In genomic region chr1:68045511-68046180, GRCh38 we compare ENCODE assay signal across 25 cellular contexts. TPM values are rescaled to one million over a fixed set of nuclear protein-coding genes. Genes with fewer than 3 reads are reported as not detected.
DNase-seq lines count a peak whose midpoint lies in the region; ATAC-seq, FAIRE-seq and TF ChIP-seq lines count a peak whose summit lies in the region.
"Had no signal": no experiment of that assay in that cellular context is flagged by ENCODE, and none has a peak within 500 bp of the region (broad histone marks: within the 10 kb centered on the region; RNA-seq: fewer than 3 reads in every experiment).

No MANE protein-coding gene starts in this region.

- no peak for TF ChIP-seq POLR2A in erythroblast (IDR thresholded peaks at IDR 0.05; ENCODE audit: low read length)
- TF ChIP-seq POLR2A in GM18505 (IDR thresholded peaks at IDR 0.05; ENCODE audit: borderline replicate concordance, extremely low read depth, insufficient read depth, insufficient read length): no peak

- peaks cover 23% of the 10 kb centered on the region for H3K27me3 Mint-ChIP-seq in mesothelial cell of epicardium (ENCODE audit: low read depth)
- H3K27me3 Mint-ChIP-seq in progenitor cell of endocrine pancreas: peaks cover 22% of the 10 kb centered on the region

- H3K27me3 ChIP-seq in small intestine (ENCODE audit: control insufficient read depth in 2 of 2, insufficient read depth in 2 of 2, low read length in 2 of 2): peaks cover 0 to 2% of the 10 kb centered on the region in 2 donors
- H3K27me3 ChIP-seq: BLaER1 had no signal

- H3K36me3 ChIP-seq in small intestine (ENCODE audit: control insufficient read depth in 2 of 2, insufficient read depth in 2 of 2, low read length in 2 of 2): no peaks in the 10 kb centered on the region
- H3K36me3 ChIP-seq: BE2C, BLaER1 had no signal

- WGBS in small intestine, 3 donors: 89 to 97% (median 91%) methylated on average over 4 of the region's 4 CpGs

- no peak overlapping the region for H3K27ac ChIP-seq in small intestine (ENCODE audit: low read depth in 1 of 2, low read length in 1 of 2)
- H3K27ac ChIP-seq: BLaER1 had no signal

- H3K9me3 ChIP-seq in small intestine (ENCODE audit: control insufficient read depth, low read depth): no peaks in the 10 kb centered on the region
- H3K9me3 ChIP-seq: BE2C had no signal

- ATAC-seq in GM18505 (IDR thresholded peaks at IDR 0.05; ENCODE audit: unreplicated experiment): no peak

- H3K27ac Mint-ChIP-seq in mesothelial cell of epicardium (no peak overlapping the region), progenitor cell of endocrine pancreas (peak overlapping the region; percentile 26)
- H3K27ac Mint-ChIP-seq: CD14-positive monocyte; CD4-positive, alpha-beta memory T cell; CD4-positive, CD25-positive, alpha-beta regulatory T cell; CD8-positive, alpha-beta memory T cell had no signal

- DNase-seq in mesothelial cell of epicardium (ENCODE audit: low spot score in 2 of 2, unreplicated experiment in 2 of 2) (no peak), progenitor cell of endocrine pancreas (ENCODE audit: low spot score, unreplicated experiment) (no peak), small intestine (no peak), erythroblast (lab: John Stamatoyannopoulos, UW) (no peak)
- DNase-seq: 8988T; ACHN; BE2C; C1 segment of cervical spinal cord; CD4-positive, alpha-beta memory T cell; CD4-positive, CD25-positive, alpha-beta regulatory T cell; CD8-positive, alpha-beta memory T cell; COR-L47; DMS 273 treated with DMSO at 0.1 percent for 48 hours; DMS153; DMS53; DMS79; DND-41; EL; GF-D8 had no signal

- H3K4me3 Mint-ChIP-seq in mesothelial cell of epicardium (peak overlapping the region; percentile 5), progenitor cell of endocrine pancreas (ENCODE audit: low read depth) (no peak overlapping the region)
- H3K4me3 Mint-ChIP-seq: CD14-positive monocyte; CD4-positive, alpha-beta memory T cell; CD4-positive, CD25-positive, alpha-beta regulatory T cell; CD8-positive, alpha-beta memory T cell had no signal

- no peaks in the 10 kb centered on the region for H3K4me1 ChIP-seq in small intestine (ENCODE audit: control insufficient read depth in 2 of 2, insufficient read depth in 1 of 2, low read depth in 1 of 2, low read length in 1 of 2)
- H3K4me1 ChIP-seq: BE2C, BLaER1 had no signal

- no peaks in the 10 kb centered on the region for H3K9me3 Mint-ChIP-seq in mesothelial cell of epicardium
- H3K9me3 Mint-ChIP-seq in progenitor cell of endocrine pancreas (ENCODE audit: low read depth): no peaks in the 10 kb centered on the region

- H3K4me1 Mint-ChIP-seq in mesothelial cell of epicardium: peaks cover 10% of the 10 kb centered on the region
- peaks cover 2% of the 10 kb centered on the region for H3K4me1 Mint-ChIP-seq in progenitor cell of endocrine pancreas (ENCODE audit: low read depth)
- H3K4me1 Mint-ChIP-seq: CD8-positive, alpha-beta memory T cell had no signal

- H3K4me3 ChIP-seq in small intestine (ENCODE audit: low read depth in 1 of 2, low read length in 2 of 2): no peak overlapping the region
- H3K4me3 ChIP-seq: BLaER1 had no signal

- FAIRE-seq in small intestine (lab: Jason Lieb, UNC): no peak
- FAIRE-seq: A204.1, GM12891, GM18507 had no signal

- TF ChIP-seq CTCF in mesothelial cell of epicardium (IDR thresholded peaks at IDR 0.05; ENCODE audit: unreplicated experiment): no peak
- TF ChIP-seq CTCF in progenitor cell of endocrine pancreas (IDR thresholded peaks at IDR 0.05; ENCODE audit: unreplicated experiment): no peak

- H3K36me3 Mint-ChIP-seq in mesothelial cell of epicardium (no peaks in the 10 kb centered on the region), progenitor cell of endocrine pancreas (ENCODE audit: insufficient read depth) (no peaks in the 10 kb centered on the region)
- H3K36me3 Mint-ChIP-seq: CD14-positive monocyte; CD4-positive, alpha-beta memory T cell; CD4-positive, CD25-positive, alpha-beta regulatory T cell; CD8-positive, alpha-beta memory T cell had no signal

RNA-seq across cellular contexts. Expression of gene DIRAS3, which starts 4.8 kb away (rescaled TPM):
- 1.6 to 2.5 TPM (median 2.0 TPM) in 3 replicates for total RNA-seq in mesothelial cell of epicardium
- total RNA-seq in progenitor cell of endocrine pancreas: 5.9 and 7.4 TPM in 2 replicates
- 1 to 10 TPM; 1.3 to 2.2 (median 1.5) TPM for polyA plus RNA-seq in small intestine
- total RNA-seq: CD4-positive, alpha-beta memory T cell; CD4-positive, CD25-positive, alpha-beta regulatory T cell had no signal
- polyA plus RNA-seq: CD14-positive monocyte; CD4-positive, alpha-beta memory T cell; CD8-positive, alpha-beta memory T cell had no signal
